14 cellular contexts compared by ENCODE assay signal in the genomic region with DNA sequence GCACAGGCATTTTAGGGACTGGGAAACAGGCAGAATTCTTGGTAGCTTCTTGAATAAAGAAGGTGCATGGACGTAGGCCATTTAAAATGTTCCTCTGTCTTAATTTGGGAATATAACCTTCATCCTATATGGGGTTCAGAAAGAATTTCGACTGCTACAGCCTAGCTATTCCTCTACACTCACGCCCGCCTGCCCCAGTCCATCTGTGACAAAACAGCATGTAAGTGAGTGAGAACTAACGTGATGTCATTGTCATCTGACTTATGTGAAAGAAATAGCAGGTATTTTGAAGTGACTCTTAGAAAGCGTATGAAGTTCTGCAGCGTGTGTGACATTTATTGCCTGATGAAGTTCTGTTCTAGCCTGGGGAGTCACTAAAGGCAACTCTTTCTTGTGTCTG. TPM values are rescaled to one million over a fixed set of nuclear protein-coding genes. Genes with fewer than 3 reads are reported as not detected.
DNase-seq lines count a peak whose midpoint lies in the region; ATAC-seq and TF ChIP-seq lines count a peak whose summit lies in the region.
"Had no signal": no experiment of that assay in that cellular context is flagged by ENCODE, and none has a peak within 500 bp of the region (broad histone marks: within the 10 kb centered on the region; RNA-seq: fewer than 3 reads in every experiment).

No MANE protein-coding gene starts in this region.

- intact Hi-C loops in activated CD4-positive, alpha-beta memory T cell treated with anti-CD3 and anti-CD28 coated beads for 36 hours (cut with micrococcal nuclease), result no loop called here

- H3K4me1 Mint-ChIP-seq in activated CD4-positive, alpha-beta memory T cell treated with anti-CD3 and anti-CD28 coated beads, Interleukin-2, amount 10 ng/mL, durations not matched to agents 7 days and 5 days, result peaks cover 60% of the 10 kb centered on the region
- peaks cover 21% of the 10 kb centered on the region for H3K4me1 Mint-ChIP-seq in activated CD4-positive, alpha-beta memory T cell treated with anti-CD3 and anti-CD28 coated beads for 36 hours (ENCODE audit: low read depth)
- no peaks in the 10 kb centered on the region for H3K4me1 Mint-ChIP-seq in glutamatergic neuron (ENCODE audit: low read depth, unreplicated experiment)
- H3K4me1 Mint-ChIP-seq: brain had no signal

- H3K36me3 Mint-ChIP-seq in activated CD4-positive, alpha-beta memory T cell treated with anti-CD3 and anti-CD28 coated beads, Interleukin-2, amount 10 ng/mL, durations not matched to agents 7 days and 5 days (ENCODE audit: low read depth), result peaks cover 87% of the 10 kb centered on the region
- H3K36me3 Mint-ChIP-seq in activated CD4-positive, alpha-beta memory T cell treated with anti-CD3 and anti-CD28 coated beads for 36 hours, result peaks cover 67% of the 10 kb centered on the region
- peaks cover 5% of the 10 kb centered on the region for H3K36me3 Mint-ChIP-seq in glutamatergic neuron (ENCODE audit: unreplicated experiment)

- ATAC-seq in GM21447 (IDR thresholded peaks at IDR 0.05; ENCODE audit: unreplicated experiment) (peak; percentile 9), HG03354 (IDR thresholded peaks at IDR 0.05; ENCODE audit: poor library complexity, severe bottlenecking, unreplicated experiment) (peak; percentile 22)
- ATAC-seq: A549 had no signal

- peak overlapping the region; percentile 63 for H3K27ac Mint-ChIP-seq in activated CD4-positive, alpha-beta memory T cell treated with anti-CD3 and anti-CD28 coated beads, Interleukin-2, amount 10 ng/mL, durations not matched to agents 7 days and 5 days
- H3K27ac Mint-ChIP-seq in activated CD4-positive, alpha-beta memory T cell treated with anti-CD3 and anti-CD28 coated beads for 36 hours, result no peak overlapping the region
- H3K27ac Mint-ChIP-seq in glutamatergic neuron (ENCODE audit: unreplicated experiment), result no peak overlapping the region
- H3K27ac Mint-ChIP-seq: brain, progenitor cell of endocrine pancreas had no signal

- no peaks in the 10 kb centered on the region for H3K9me3 Mint-ChIP-seq in activated CD4-positive, alpha-beta memory T cell treated with anti-CD3 and anti-CD28 coated beads, Interleukin-2, amount 10 ng/mL, durations not matched to agents 7 days and 5 days
- no peaks in the 10 kb centered on the region for H3K9me3 Mint-ChIP-seq in activated CD4-positive, alpha-beta memory T cell treated with anti-CD3 and anti-CD28 coated beads for 36 hours
- peaks cover 2% of the 10 kb centered on the region for H3K9me3 Mint-ChIP-seq in glutamatergic neuron (ENCODE audit: unreplicated experiment)
- H3K9me3 Mint-ChIP-seq: brain had no signal

- CTCF ChIA-PET in activated CD4-positive, alpha-beta memory T cell treated with anti-CD3 and anti-CD28 coated beads, Interleukin-2, amount 10 ng/mL, durations not matched to agents 7 days and 5 days (lab: Charles Lee), result no interaction called here
- CTCF ChIA-PET in activated CD4-positive, alpha-beta memory T cell treated with anti-CD3 and anti-CD28 coated beads for 36 hours (lab: Charles Lee), result no interaction called here

- H3K27me3 Mint-ChIP-seq in activated CD4-positive, alpha-beta memory T cell treated with anti-CD3 and anti-CD28 coated beads, Interleukin-2, amount 10 ng/mL, durations not matched to agents 7 days and 5 days, result no peaks in the 10 kb centered on the region
- no peaks in the 10 kb centered on the region for H3K27me3 Mint-ChIP-seq in activated CD4-positive, alpha-beta memory T cell treated with anti-CD3 and anti-CD28 coated beads for 36 hours
- H3K27me3 Mint-ChIP-seq in glutamatergic neuron (ENCODE audit: unreplicated experiment), result peaks cover 3% of the 10 kb centered on the region
- H3K27me3 Mint-ChIP-seq: brain, progenitor cell of endocrine pancreas had no signal

- H3K4me3 Mint-ChIP-seq in activated CD4-positive, alpha-beta memory T cell treated with anti-CD3 and anti-CD28 coated beads, Interleukin-2, amount 10 ng/mL, durations not matched to agents 7 days and 5 days, result peak overlapping the region; percentile 35
- H3K4me3 Mint-ChIP-seq in activated CD4-positive, alpha-beta memory T cell treated with anti-CD3 and anti-CD28 coated beads for 36 hours, result no peak overlapping the region
- H3K4me3 Mint-ChIP-seq in glutamatergic neuron (ENCODE audit: unreplicated experiment), result peak overlapping the region; percentile 6
- H3K4me3 Mint-ChIP-seq: brain had no signal

- POLR2A ChIA-PET in activated CD4-positive, alpha-beta memory T cell treated with anti-CD3 and anti-CD28 coated beads, Interleukin-2, amount 10 ng/mL, durations not matched to agents 7 days and 5 days (lab: Charles Lee), result interaction anchor here (0.8 to 1.2 kb wide), 9 partner anchors 8 to 393 kb away, joined by 3 to 6 read pairs (median 3); partner anchors contain the start of genes MRPL18 and WTAP
- POLR2A ChIA-PET in activated CD4-positive, alpha-beta memory T cell treated with anti-CD3 and anti-CD28 coated beads for 36 hours (lab: Charles Lee), result no interaction called here

- TF ChIP-seq CTCF in glutamatergic neuron (IDR thresholded peaks at IDR 0.05; ENCODE audit: partially characterized antibody, unreplicated experiment), result no peak

- no peak for DNase-seq in activated CD4-positive, alpha-beta memory T cell treated with anti-CD3 and anti-CD28 coated beads, Interleukin-2, amount 10 ng/mL, durations not matched to agents 7 days and 5 days
- no peak for DNase-seq in activated CD4-positive, alpha-beta memory T cell treated with anti-CD3 and anti-CD28 coated beads for 36 hours
- DNase-seq in glutamatergic neuron (no peak), DMS 273 treated with DMSO at 0.1 percent for 48 hours (lab: John Stamatoyannopoulos, UW) (no peak), cerebellar cortex (ENCODE audit: low spot score) (no peak)
- DNase-seq in activated CD4-positive, alpha-beta T cell treated with anti-CD3 and anti-CD28 coated beads, Interleukin-2, amount 50 U/mL, for 48 hours, result no peak
- DNase-seq: activated T-cell treated with anti-CD3 and anti-CD28 coated beads for 4 hours, NCI-H187, testis had no signal

RNA-seq across cellular contexts. Expression of gene SLC22A1, which starts 52.2 kb away (rescaled TPM):
- 1 to 10 TPM in 1 of 2 experiments, under 1 TPM in 1; 0.81 to 1.3 TPM for total RNA-seq in activated CD4-positive, alpha-beta memory T cell treated with anti-CD3 and anti-CD28 coated beads, Interleukin-2, amount 10 ng/mL, durations not matched to agents 7 days and 5 days
- total RNA-seq in activated CD4-positive, alpha-beta memory T cell treated with anti-CD3 and anti-CD28 coated beads for 36 hours, result under 1 TPM; 0.14 to 0.99 TPM
- total RNA-seq in glutamatergic neuron (ENCODE audit: unreplicated experiment), result 2.2 TPM
